In the genomic region with DNA sequence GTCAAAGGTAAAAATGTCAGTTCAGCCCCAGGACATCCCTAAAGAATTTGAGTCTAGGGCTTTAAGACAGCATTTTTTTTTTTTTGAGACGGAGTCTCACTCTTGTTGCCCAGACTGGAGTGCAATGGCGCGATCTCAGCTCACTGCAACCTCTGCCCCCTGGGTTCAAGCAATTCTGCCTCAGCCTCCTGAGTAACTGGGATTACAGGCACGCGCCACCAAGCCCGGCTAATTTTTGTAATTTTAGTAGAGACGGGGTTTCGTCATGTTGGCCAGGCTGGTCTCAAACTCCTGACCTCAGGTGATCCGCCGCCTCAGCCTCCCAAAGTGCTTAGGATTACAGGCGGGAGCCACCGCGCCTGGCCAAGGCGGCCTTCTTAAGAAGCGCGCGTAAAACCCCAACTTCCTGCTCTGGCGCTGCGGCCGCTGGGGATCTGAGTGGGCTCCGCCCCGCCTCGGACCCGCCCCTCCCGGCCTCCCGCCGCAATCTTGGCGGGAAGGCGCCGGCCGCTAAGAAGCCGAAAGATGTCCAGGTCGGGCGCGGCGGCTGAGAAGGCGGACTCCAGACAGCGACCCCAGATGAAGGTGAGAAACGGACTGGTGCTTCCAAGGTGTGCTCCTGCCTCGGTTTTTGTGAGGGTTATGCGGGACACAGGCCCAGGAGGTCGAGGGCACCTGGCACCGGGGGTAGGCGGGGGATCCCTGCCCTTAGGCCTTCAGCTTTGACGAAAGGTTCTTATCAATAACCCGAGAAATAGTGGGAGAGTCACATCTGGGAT, we compare ENCODE assay signal across 8 cellular contexts. TPM values are rescaled to one million over a fixed set of nuclear protein-coding genes. Genes with fewer than 3 reads are reported as not detected.
DNase-seq lines count a peak whose midpoint lies in the region; ATAC-seq and TF ChIP-seq lines count a peak whose summit lies in the region.
"Not testable (repeated sequence)": the region's sequence is repeated elsewhere in the genome, so short reads cannot be mapped to it uniquely, and the experiment has no call there.

A gene (plus strand): TSS at position 495 of the 779 bp plus-strand sequence. CDS start 31 bp downstream, at position 526.

- peak; percentile 93 for DNase-seq in DMS 273 (lab: John Stamatoyannopoulos, UW; ENCODE audit: unreplicated experiment)
- peak; percentile 90 for DNase-seq in LoVo (ENCODE audit: low spot score)
- peak; percentile 89 for DNase-seq in RPMI8226
- peak; percentile 89 to 90 for DNase-seq in activated T-cell treated with anti-CD3 and anti-CD28 coated beads, Interleukin-2, amount 50 U/mL, for 72 hours
- peak; percentile 8 for DNase-seq in esophagus squamous epithelium (lab: John Stamatoyannopoulos, UW)
- DNase-seq in stimulated activated CD8-positive, alpha-beta memory T cell treated with anti-CD3 and anti-CD28 coated beads, Interleukin-4, amount 100 ng/mL, for 24 hours (ENCODE audit: low read depth), result peak; percentile 71

- not testable (repeated sequence) for H3K9me3 Mint-ChIP-seq in activated T-cell treated with anti-CD3 and anti-CD28 coated beads, Interleukin-2, amount 50 U/mL, for 72 hours

- not testable (repeated sequence) for H3K27me3 Mint-ChIP-seq in activated T-cell treated with anti-CD3 and anti-CD28 coated beads, Interleukin-2, amount 50 U/mL, for 72 hours (ENCODE audit: low read depth)

- TF ChIP-seq CTCF in esophagus squamous epithelium (IDR thresholded peaks at IDR 0.05), result peak in 1 of 6 experiments; percentile 13

- not testable (repeated sequence) for H3K36me3 ChIP-seq in esophagus squamous epithelium; muscle layer of colon (ENCODE audit: insufficient read depth, low read length)

- not testable (repeated sequence) for H3K27me3 ChIP-seq in esophagus squamous epithelium; muscle layer of colon (ENCODE audit: control insufficient read depth in 1 of 2, insufficient read depth in 2 of 2, low read length in 2 of 2)

- H3K4me1 ChIP-seq in esophagus squamous epithelium (peaks cover 26 to 68% (median 27%) of the 10 kb centered on the region in 3 donors), muscle layer of colon (ENCODE audit: insufficient read depth, low read length) (peaks cover 22% of the 10 kb centered on the region)

- H3K9ac ChIP-seq in muscle layer of colon (ENCODE audit: low read length), result peak within 1 kb of the TSS; percentile 49

- H3K9me3 ChIP-seq in esophagus squamous epithelium; muscle layer of colon (ENCODE audit: low read length): not testable (repeated sequence)

- peak; percentile 55 for ATAC-seq in GM21825 (IDR thresholded peaks at IDR 0.05; ENCODE audit: unreplicated experiment)
- ATAC-seq in activated T-cell treated with anti-CD3 and anti-CD28 coated beads, Interleukin-2, amount 50 U/mL, for 72 hours (replicated peaks in 1 of 2), result peak; percentile 75 to 77

- H3K27ac ChIP-seq in esophagus squamous epithelium (peak within 1 kb of the TSS; percentile 78 to 87 (median 86)), muscle layer of colon (ENCODE audit: low read depth, low read length) (peak within 1 kb of the TSS; percentile 55)

- 9 to 10% methylated on average over 13 to 19 of the region's 46 CpGs for WGBS in esophagus squamous epithelium, 2 donors

- peak within 1 kb of the TSS; percentile 97 for H3K27ac Mint-ChIP-seq in activated T-cell treated with anti-CD3 and anti-CD28 coated beads, Interleukin-2, amount 50 U/mL, for 72 hours

- peaks cover 83% of the 10 kb centered on the region for H3K4me1 Mint-ChIP-seq in activated T-cell treated with anti-CD3 and anti-CD28 coated beads, Interleukin-2, amount 50 U/mL, for 72 hours (ENCODE audit: low read depth)

- peak within 1 kb of the TSS; percentile 95 to 98 for H3K4me3 Mint-ChIP-seq in activated T-cell treated with anti-CD3 and anti-CD28 coated beads, Interleukin-2, amount 50 U/mL, for 72 hours

- peak in 1 of 4 donors; percentile 37 for TF ChIP-seq POLR2A in esophagus squamous epithelium (IDR thresholded peaks at IDR 0.05)

- H3K4me3 ChIP-seq in esophagus squamous epithelium (peak within 1 kb of the TSS; percentile 45 to 83 (median 60)), muscle layer of colon (ENCODE audit: low read depth in 1 of 2, low read length in 2 of 2) (peak within 1 kb of the TSS; percentile 39 to 84)

- peaks cover 22 to 35% of the 10 kb centered on the region in 2 donors for H3K36me3 Mint-ChIP-seq in activated T-cell treated with anti-CD3 and anti-CD28 coated beads, Interleukin-2, amount 50 U/mL, for 72 hours (ENCODE audit: insufficient read depth in 2 of 2)

- intact Hi-C loops in esophagus squamous epithelium (cut with DNase I), result not testable (repeated sequence)

RNA-seq across cellular contexts. Expression of the gene that starts here (rescaled TPM):
- total RNA-seq in activated T-cell treated with anti-CD3 and anti-CD28 coated beads, Interleukin-2, amount 50 U/mL, for 72 hours, result 100 to 1,000 TPM in 1 of 2 donors, 10 to 100 TPM in 1; 76.3 to 108 TPM
- total RNA-seq in esophagus squamous epithelium, result 10 to 100 TPM in 2 of 4 donors, 1 to 10 TPM in 2; 4.6 to 15.8 (median 10.3) TPM

Comparison
In these comparisons a context has a peak if more than half of its experiments do, and no peak if none do; other contexts are left out.
1. Peak in every context shown above with its lines: DNase-seq, ATAC-seq, H3K4me3 ChIP-seq and H3K27ac ChIP-seq.
2. RNA of the gene that starts here (total RNA-seq): 76.3 to 108 TPM in activated T-cell treated with anti-CD3 and anti-CD28 coated beads, Interleukin-2, amount 50 U/mL, for 72 hours; 4.6 to 15.8 TPM in esophagus squamous epithelium; every median in the first group is over 4 times any median in the second.
3. DNase-seq: peak in every context shown above with its lines; median percentile 93 in DMS 273; 90 in LoVo; 90 in activated T-cell treated with anti-CD3 and anti-CD28 coated beads, Interleukin-2, amount 50 U/mL, for 72 hours; 89 in RPMI8226; 71 in stimulated activated CD8-positive, alpha-beta memory T cell treated with anti-CD3 and anti-CD28 coated beads, Interleukin-4, amount 100 ng/mL, for 24 hours; 8 in esophagus squamous epithelium.